Comparison of ENCODE assay signal across 20 cellular contexts in genomic region chrX:39728852-39729587, GRCh38.
"Had no signal": no experiment of that assay in that cellular context is flagged by ENCODE, and none has a peak within 500 bp of the region (broad histone marks: within the 10 kb centered on the region; RNA-seq: fewer than 3 reads in every experiment).

No MANE protein-coding gene starts in this region.

- FAIRE-seq: bronchial epithelial cell had no signal

- DNase-seq: activated CD4-positive, alpha-beta T cell treated with anti-CD3 and anti-CD28 coated beads for 36 hours; activated CD4-positive, alpha-beta T cell treated with anti-CD3 and anti-CD28 coated beads, Interleukin-2, amount 50 U/mL, for 48 hours; activated gamma-delta T cell treated with Interleukin-2 at 50 U/mL for 16 hours; adrenal gland; cerebellar nuclear complex; effector CD4-positive, alpha-beta T cell; gastrocnemius medialis; heart right ventricle; immature natural killer cell; mesenchymal stem cell; naive thymus-derived CD4-positive, alpha-beta T cell; stimulated activated naive CD4-positive, alpha-beta T cell; upper lobe of right lung had no signal

- ATAC-seq: activated CD4-positive, alpha-beta T cell treated with anti-CD3 and anti-CD28 coated beads for 36 hours; activated naive CD4-positive, alpha-beta T cell treated with anti-CD3 and anti-CD28 coated beads, Interleukin-2, amount 50 U/mL, for 72 hours; esophagus mucosa; gastrocnemius medialis; heart right ventricle; naive thymus-derived CD4-positive, alpha-beta T cell; sciatic nerve; upper lobe of right lung had no signal

- H3K4me3 Mint-ChIP-seq: activated CD4-positive, alpha-beta T cell treated with anti-CD3 and anti-CD28 coated beads for 36 hours; activated T-helper 1 cell treated with anti-CD3 and anti-CD28 coated beads, Interleukin-12 subunit alpha, Interleukin-12 subunit beta, Interleukin-2, Interleukin-4 antibody, amounts not matched to agents 30 ng/mL and 10 ng/mL and 1 ng/mL, durations not matched to agents 14 hours and 24 hours and 36 hours; immature natural killer cell; naive thymus-derived CD4-positive, alpha-beta T cell; WTC11 had no signal

- H3K27me3 Mint-ChIP-seq: activated CD4-positive, alpha-beta T cell treated with anti-CD3 and anti-CD28 coated beads for 36 hours had no signal

- H3K27ac Mint-ChIP-seq: activated CD4-positive, alpha-beta T cell treated with anti-CD3 and anti-CD28 coated beads for 36 hours; activated naive CD4-positive, alpha-beta T cell treated with anti-CD3 and anti-CD28 coated beads, Interleukin-2, amount 50 U/mL, for 72 hours; activated T-helper 1 cell treated with anti-CD3 and anti-CD28 coated beads, Interleukin-12 subunit alpha, Interleukin-12 subunit beta, Interleukin-2, Interleukin-4 antibody, amounts not matched to agents 30 ng/mL and 10 ng/mL and 1 ng/mL, durations not matched to agents 14 hours and 24 hours and 36 hours; immature natural killer cell; naive thymus-derived CD4-positive, alpha-beta T cell; WTC11 had no signal

- H3K36me3 Mint-ChIP-seq: activated naive CD4-positive, alpha-beta T cell treated with anti-CD3 and anti-CD28 coated beads, Interleukin-2, amount 50 U/mL, for 72 hours; immature natural killer cell; naive thymus-derived CD4-positive, alpha-beta T cell; WTC11 had no signal

- H3K9me3 ChIP-seq: adrenal gland, gastrocnemius medialis, neutrophil, upper lobe of right lung had no signal

- H3K9me3 Mint-ChIP-seq: activated naive CD4-positive, alpha-beta T cell treated with anti-CD3 and anti-CD28 coated beads, Interleukin-2, amount 50 U/mL, for 72 hours; immature natural killer cell had no signal
